8 cellular contexts compared by ENCODE assay signal in the genomic region with DNA sequence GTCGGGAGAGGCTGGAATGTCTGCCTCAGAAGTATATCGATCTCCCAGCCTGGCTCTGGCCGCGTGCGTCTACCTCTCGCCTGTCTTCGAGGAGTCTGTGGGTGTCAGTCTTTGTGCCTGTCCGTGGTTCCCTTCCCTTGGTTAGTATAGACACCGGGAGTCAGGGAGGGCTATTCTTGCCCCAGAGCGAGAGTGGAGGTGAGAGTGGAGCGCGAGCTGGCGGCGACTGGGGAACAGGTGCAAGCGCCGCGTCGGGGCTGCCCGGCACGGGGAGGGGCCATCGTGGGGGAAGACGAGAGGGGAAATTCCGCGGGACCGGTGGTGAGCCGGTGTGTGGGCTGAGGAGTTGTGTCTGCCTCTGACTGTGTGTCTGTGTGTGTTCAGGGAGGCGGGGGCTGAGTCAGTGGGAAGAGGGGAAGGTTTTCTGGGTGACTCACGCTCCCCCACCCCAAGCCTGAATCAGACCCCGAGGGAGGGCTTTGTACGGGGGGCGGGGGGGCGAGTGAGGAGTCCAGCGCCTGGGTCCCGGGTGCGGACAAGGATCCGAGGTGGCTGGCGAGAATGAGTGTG. TPM values are rescaled to one million over a fixed set of nuclear protein-coding genes. Genes with fewer than 3 reads are reported as not detected.
A peak's percentile ranks its signal among the peaks of the same experiment; 100 is the strongest.
DNase-seq lines count a peak whose midpoint lies in the region; ATAC-seq lines count a peak whose summit lies in the region.

No MANE protein-coding gene starts in this region.

- H3K27me3 Mint-ChIP-seq in naive B cell: no peaks in the 10 kb centered on the region

- peaks cover 0 to 7% of the 10 kb centered on the region in 2 donors for H3K36me3 Mint-ChIP-seq in naive B cell

- peaks cover 0 to 4% (median 0%) of the 10 kb centered on the region in 7 donors for H3K9me3 Mint-ChIP-seq in naive B cell

- peak overlapping the region; percentile 85 to 100 (median 98) for H3K4me3 Mint-ChIP-seq in naive B cell

- ATAC-seq in esophagus mucosa: peak; percentile 24
- peak; percentile 40 to 47 for ATAC-seq in naive B cell (ENCODE audit: low read depth in 2 of 2)
- no peak for ATAC-seq in GM21723 (IDR thresholded peaks at IDR 0.05; ENCODE audit: unreplicated experiment)

- peak overlapping the region; percentile 99 to 100 (median 100) for H3K27ac Mint-ChIP-seq in naive B cell

- DNase-seq in DMS53 treated with DMSO at 0.1 percent for 48 hours (lab: John Stamatoyannopoulos, UW; ENCODE audit: unreplicated experiment) (peak; percentile 91), GOT3 (lab: John Stamatoyannopoulos, UW) (peak; percentile 82), NCI-H526 treated with DMSO at 0.1 percent for 48 hours (lab: John Stamatoyannopoulos, UW) (peak; percentile 42), activated T-cell treated with anti-CD3 and anti-CD28 coated beads for 48 hours (ENCODE audit: low read depth) (peak; percentile 92), naive B cell (peak; percentile 98)
- peak; percentile 91 to 97 for DNase-seq in stimulated activated CD8-positive, alpha-beta memory T cell treated with anti-CD3 and anti-CD28 coated beads, Interleukin-7, amount 100 ng/mL, for 48 hours (ENCODE audit: extremely low read depth in 1 of 2, low read depth in 1 of 2)

- H3K4me1 Mint-ChIP-seq in naive B cell: peaks cover 66 to 76% (median 68%) of the 10 kb centered on the region in 3 donors

RNA-seq across cellular contexts. Expression of a gene that starts 8.4 kb away (rescaled TPM):
- 16.7 TPM for total RNA-seq in esophagus mucosa
- 1 to 10 TPM in 3 of 6 donors, under 1 TPM in 3; 0.04 to 1.9 (median 0.99) TPM for polyA plus RNA-seq in naive B cell (ENCODE audit: low read depth in 6 of 6)

RNA-seq across cellular contexts. Expression of a gene that starts 12.4 kb away (rescaled TPM):
- total RNA-seq in esophagus mucosa: 1.7 TPM
- under 1 TPM in 1 of 6 donors, not detected in 5; 0.68 TPM for polyA plus RNA-seq in naive B cell (ENCODE audit: low read depth in 6 of 6)

RNA-seq across cellular contexts. Expression of a gene that starts 14.9 kb away (rescaled TPM):
- 93.3 TPM for total RNA-seq in esophagus mucosa
- 100 to 1,000 TPM; 121 to 158 (median 136) TPM for polyA plus RNA-seq in naive B cell (ENCODE audit: low read depth in 6 of 6)

RNA-seq across cellular contexts. Expression of a gene that starts 15.3 kb away (rescaled TPM):
- total RNA-seq in esophagus mucosa: 7.6 TPM
- 1 to 10 TPM; 3.4 to 5.2 (median 3.7) TPM for polyA plus RNA-seq in naive B cell (ENCODE audit: low read depth in 6 of 6)

RNA-seq across cellular contexts. Expression of a gene that starts 46.1 kb away (rescaled TPM):
- total RNA-seq in esophagus mucosa: 50.7 TPM
- polyA plus RNA-seq in naive B cell (ENCODE audit: low read depth in 6 of 6): 1 to 10 TPM in 5 of 6 donors, under 1 TPM in 1; 0.06 to 8.0 (median 3.4) TPM

Comparison
In these comparisons a context has a peak if more than half of its experiments do, and no peak if none do; other contexts are left out.
1. DNase-seq: peak in every context shown above with its lines; median percentile 98 in naive B cell; 94 in stimulated activated CD8-positive, alpha-beta memory T cell treated with anti-CD3 and anti-CD28 coated beads, Interleukin-7, amount 100 ng/mL, for 48 hours; 92 in activated T-cell treated with anti-CD3 and anti-CD28 coated beads for 48 hours; 91 in DMS53 treated with DMSO at 0.1 percent for 48 hours; 82 in GOT3; 42 in NCI-H526 treated with DMSO at 0.1 percent for 48 hours.